In the genomic region with DNA sequence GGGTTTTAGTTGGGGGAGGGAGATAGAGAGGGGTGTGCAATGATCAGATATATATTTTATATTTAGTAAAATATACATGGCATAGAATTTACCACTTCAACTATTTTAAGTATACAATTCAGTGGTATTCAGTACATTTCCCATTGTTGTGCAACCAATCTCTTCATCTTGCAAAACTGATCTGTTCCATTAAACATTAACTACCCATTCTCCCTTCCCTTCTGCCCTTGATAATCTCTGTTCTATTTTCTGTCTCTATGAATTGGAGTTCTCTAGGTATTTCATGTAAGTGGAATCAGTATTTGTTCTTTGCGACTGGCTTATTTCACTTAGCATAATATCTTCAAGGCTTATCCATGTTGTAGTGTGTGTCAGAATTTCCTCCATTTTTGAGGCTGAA, we compare ENCODE assay signal across 1 cellular context.
TF ChIP-seq lines count a peak whose summit lies in the region.

No MANE protein-coding gene starts in this region.

TF ChIP-seq in IMR-90, 13 proteins besides CTCF, POLR2A, EP300 and RAD21 (continued from another document):
- TF ChIP-seq, protein P1, sequence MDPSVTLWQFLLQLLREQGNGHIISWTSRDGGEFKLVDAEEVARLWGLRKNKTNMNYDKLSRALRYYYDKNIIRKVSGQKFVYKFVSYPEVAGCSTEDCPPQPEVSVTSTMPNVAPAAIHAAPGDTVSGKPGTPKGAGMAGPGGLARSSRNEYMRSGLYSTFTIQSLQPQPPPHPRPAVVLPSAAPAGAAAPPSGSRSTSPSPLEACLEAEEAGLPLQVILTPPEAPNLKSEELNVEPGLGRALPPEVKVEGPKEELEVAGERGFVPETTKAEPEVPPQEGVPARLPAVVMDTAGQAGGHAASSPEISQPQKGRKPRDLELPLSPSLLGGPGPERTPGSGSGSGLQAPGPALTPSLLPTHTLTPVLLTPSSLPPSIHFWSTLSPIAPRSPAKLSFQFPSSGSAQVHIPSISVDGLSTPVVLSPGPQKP (IDR thresholded peaks at IDR 0.05; ENCODE audit: borderline replicate concordance, low read depth, low read length): no peak
- TF ChIP-seq RCOR1 (IDR thresholded peaks at IDR 0.05; ENCODE audit: insufficient replicate concordance, low read length): no peak
- TF ChIP-seq MAZ (IDR thresholded peaks at IDR 0.05; ENCODE audit: borderline replicate concordance, low read depth, low read length): no peak
- TF ChIP-seq CEBPB (IDR thresholded peaks at IDR 0.05; ENCODE audit: low read depth, low read length): peak; percentile 59; the same call in 1 of the 2 replicates
- no peak for TF ChIP-seq FOS (IDR thresholded peaks at IDR 0.05; ENCODE audit: low read depth, low read length)
- no peak for TF ChIP-seq CHD1 (IDR thresholded peaks at IDR 0.05; ENCODE audit: low read depth, low read length)
